Comparison of ENCODE assay signal across 13 cellular contexts in genomic region chr2:64946737-64947090, GRCh38. TPM values are rescaled to one million over a fixed set of nuclear protein-coding genes. Genes with fewer than 3 reads are reported as not detected.
DNase-seq lines count a peak whose midpoint lies in the region; ATAC-seq, FAIRE-seq and TF ChIP-seq lines count a peak whose summit lies in the region.
"Had no signal": no experiment of that assay in that cellular context is flagged by ENCODE, and none has a peak within 500 bp of the region (broad histone marks: within the 10 kb centered on the region; RNA-seq: fewer than 3 reads in every experiment).

No MANE protein-coding gene starts in this region.

- H3K4me3 Mint-ChIP-seq in activated T-cell treated with anti-CD3 and anti-CD28 coated beads, Interleukin-2, amount 50 U/mL, for 4 hours, result peak overlapping the region; percentile 70
- H3K4me3 Mint-ChIP-seq: neural progenitor cell had no signal

- TF ChIP-seq EP300 in suprapubic skin (IDR thresholded peaks at IDR 0.05), result no peak

- H3K27me3 ChIP-seq in SJSA1 (replicated peaks) (no peaks in the 10 kb centered on the region), suprapubic skin (no peaks in the 10 kb centered on the region)
- H3K27me3 ChIP-seq: neural progenitor cell had no signal

- H3K9me3 Mint-ChIP-seq in activated T-cell treated with anti-CD3 and anti-CD28 coated beads, Interleukin-2, amount 50 U/mL, for 4 hours, result no peaks in the 10 kb centered on the region
- H3K9me3 Mint-ChIP-seq: neural progenitor cell had no signal

- no peak for TF ChIP-seq CTCF in suprapubic skin (IDR thresholded peaks at IDR 0.05)

- TF ChIP-seq POLR2A in suprapubic skin (IDR thresholded peaks at IDR 0.05), result no peak

- H3K27me3 Mint-ChIP-seq in activated T-cell treated with anti-CD3 and anti-CD28 coated beads, Interleukin-2, amount 50 U/mL, for 4 hours (ENCODE audit: low read depth), result no peaks in the 10 kb centered on the region

- ATAC-seq in activated T-cell treated with anti-CD3 and anti-CD28 coated beads, Interleukin-2, amount 50 U/mL, for 4 hours, result no peak
- ATAC-seq: HepG2 had no signal

- H3K4me1 Mint-ChIP-seq in activated T-cell treated with anti-CD3 and anti-CD28 coated beads, Interleukin-2, amount 50 U/mL, for 4 hours (ENCODE audit: low read depth), result peaks cover 41% of the 10 kb centered on the region

- H3K4me1 ChIP-seq in SJSA1 (replicated peaks), result peaks cover 60% of the 10 kb centered on the region
- peaks cover 75% of the 10 kb centered on the region for H3K4me1 ChIP-seq in suprapubic skin
- H3K4me1 ChIP-seq: neural progenitor cell had no signal

- peak; percentile 98 for FAIRE-seq in endometrium (lab: Jason Lieb, UNC)
- FAIRE-seq: HepG2 had no signal

- H3K4me3 ChIP-seq in SJSA1 (no peak overlapping the region), suprapubic skin (no peak overlapping the region)
- H3K4me3 ChIP-seq: neural progenitor cell had no signal

- DNase-seq in activated T-cell treated with anti-CD3 and anti-CD28 coated beads, Interleukin-2, amount 50 U/mL, for 4 hours, result no peak
- no peak for DNase-seq in activated T-cell treated with anti-CD3 and anti-CD28 coated beads, Interleukin-2, amount 50 U/mL, for 48 hours
- DNase-seq in SJSA1 (ENCODE audit: low read depth in 1 of 2, low spot score in 2 of 2), result peak; percentile 60 to 88
- DNase-seq in suprapubic skin (ENCODE audit: low spot score in 2 of 2), result no peak
- no peak for DNase-seq in NCI-H1092 treated with DMSO at 0.1 percent for 48 hours (lab: John Stamatoyannopoulos, UW)
- DNase-seq in NCI-H748 treated with DMSO at 0.1 percent for 48 hours (lab: John Stamatoyannopoulos, UW), result no peak
- no peak for DNase-seq in MV-4-11 (lab: John Stamatoyannopoulos, UW)
- DNase-seq: HCEC 1CT, NCI-H2107, SW 1271 had no signal

- peak overlapping the region; percentile 75 for H3K27ac ChIP-seq in SJSA1
- peak overlapping the region; percentile 61 for H3K27ac ChIP-seq in suprapubic skin
- H3K27ac ChIP-seq: neural progenitor cell had no signal

- no peaks in the 10 kb centered on the region for H3K36me3 ChIP-seq in SJSA1
- no peaks in the 10 kb centered on the region for H3K36me3 ChIP-seq in suprapubic skin
- H3K36me3 ChIP-seq: neural progenitor cell had no signal

- H3K9me3 ChIP-seq in SJSA1 (replicated peaks) (no peaks in the 10 kb centered on the region), suprapubic skin (no peaks in the 10 kb centered on the region)

- H3K36me3 Mint-ChIP-seq in activated T-cell treated with anti-CD3 and anti-CD28 coated beads, Interleukin-2, amount 50 U/mL, for 4 hours (ENCODE audit: insufficient read depth), result no peaks in the 10 kb centered on the region
- H3K36me3 Mint-ChIP-seq: neural progenitor cell had no signal

RNA-seq across cellular contexts. Expression of gene SLC1A4, which starts 42.5 kb away (rescaled TPM):
- total RNA-seq in activated T-cell treated with anti-CD3 and anti-CD28 coated beads, Interleukin-2, amount 50 U/mL, for 4 hours, result 10 to 100 TPM in 1 of 3 donors, 1 to 10 TPM in 2; 6.2 to 16.7 (median 9.6) TPM
- total RNA-seq in SJSA1 (2014; rRNA removed; shearing (Covaris generic)), result 16.7 and 27.5 TPM in 2 replicates
- total RNA-seq in suprapubic skin, result 10 to 100 TPM; 12.9 to 39.5 (median 29.0) TPM

Comparison
In these comparisons a context has a peak if more than half of its experiments do, and no peak if none do; other contexts are left out.
1. DNase-seq: peak in SJSA1 (2 of 2); none in activated T-cell treated with anti-CD3 and anti-CD28 coated beads, Interleukin-2, amount 50 U/mL, for 4 hours (single experiment), activated T-cell treated with anti-CD3 and anti-CD28 coated beads, Interleukin-2, amount 50 U/mL, for 48 hours (0 of 2), suprapubic skin (0 of 2), NCI-H1092 treated with DMSO at 0.1 percent for 48 hours (single experiment), NCI-H748 treated with DMSO at 0.1 percent for 48 hours (single experiment) and MV-4-11 (single experiment).